ENCODE assay signal across 25 cellular contexts in genomic region chr3:52082951-52083350, GRCh38.
"Had no signal": no experiment of that assay in that cellular context is flagged by ENCODE, and none has a peak within 500 bp of the region (broad histone marks: within the 10 kb centered on the region; RNA-seq: fewer than 3 reads in every experiment).

No MANE protein-coding gene starts in this region.

- H3K27ac ChIP-seq: dorsolateral prefrontal cortex, epithelial cell of prostate, gastrocnemius medialis, left lung, lower lobe of right lung, parathyroid adenoma, prostate gland, stomach, thyroid gland had no signal

- H3K27ac Mint-ChIP-seq: natural killer cell had no signal

- H3K36me3 Mint-ChIP-seq: natural killer cell had no signal

- H3K36me3 ChIP-seq: gastrocnemius medialis, left lung, lower lobe of right lung, prostate gland, stomach, thyroid gland had no signal

- ATAC-seq: esophagus mucosa, gastrocnemius medialis, lower lobe of right lung, natural killer cell, sciatic nerve had no signal

- H3K4me1 ChIP-seq: parathyroid adenoma, prostate gland had no signal

- H3K9ac ChIP-seq: parathyroid adenoma had no signal

- DNase-seq: central memory CD4-positive, alpha-beta T cell; dorsolateral prefrontal cortex; effector CD4-positive, alpha-beta T cell; foreskin fibroblast; gastrocnemius medialis; head of caudate nucleus; lower lobe of right lung; natural killer cell; retina; stimulated activated CD4-positive, alpha-beta T cell treated with anti-CD3 and anti-CD28 coated beads, Interleukin-12 subunit alpha, Interleukin-12 subunit beta, amount 100 ng/mL, for 4 hours; stimulated activated CD4-positive, alpha-beta T cell treated with anti-CD3 and anti-CD28 coated beads, Interleukin-1b, Interleukin-23, amount 100 ng/mL, for 48 hours; stimulated activated CD4-positive, alpha-beta T cell treated with anti-CD3 and anti-CD28 coated beads, Interleukin-4, amount 100 ng/mL, for 1 hour; stimulated activated CD8-positive, alpha-beta memory T cell treated with anti-CD3 and anti-CD28 coated beads, Interleukin-4, amount 100 ng/mL, for 48 hours; stimulated activated naive CD4-positive, alpha-beta T cell treated with Interleukin-2 at 50 U/mL for 16 hours; stomach; thyroid gland; trophoblast cell had no signal

- H3K4me3 ChIP-seq: dorsolateral prefrontal cortex, gastrocnemius medialis, left lung, lower lobe of right lung, prostate gland, smooth muscle cell, stomach, thyroid gland had no signal

- H3K4me2 ChIP-seq: smooth muscle cell had no signal

- H3K4me3 Mint-ChIP-seq: natural killer cell, neural crest cell had no signal

- H3K27me3 ChIP-seq: dorsolateral prefrontal cortex, gastrocnemius medialis, left lung, stomach, thyroid gland had no signal

- H2AFZ ChIP-seq: parathyroid adenoma had no signal

- H3K9me3 ChIP-seq: gastrocnemius medialis, left lung, lower lobe of right lung, prostate gland, stomach, thyroid gland had no signal
